8 cellular contexts compared by ENCODE assay signal in genomic region chr18:54127759-54128378, GRCh38.
A peak's percentile ranks its signal among the peaks of the same experiment; 100 is the strongest.
DNase-seq lines count a peak whose midpoint lies in the region; ATAC-seq and TF ChIP-seq lines count a peak whose summit lies in the region.

No MANE protein-coding gene starts in this region.

- intact Hi-C loops in ovary (cut with DNase I), result loop anchor here in 2 of 4 donors (10.0 kb wide), 2 partner anchors 63 to 147 kb away; no protein-coding TSS in a partner anchor

- no peaks in the 10 kb centered on the region for H3K36me3 Mint-ChIP-seq in chondrocyte (ENCODE audit: low read depth)

- no peaks in the 10 kb centered on the region for H3K9me3 Mint-ChIP-seq in chondrocyte (ENCODE audit: low read depth)

- ATAC-seq in GM19463 (IDR thresholded peaks at IDR 0.05; ENCODE audit: unreplicated experiment), result peak; percentile 56
- ATAC-seq in HG03442 (IDR thresholded peaks at IDR 0.05; ENCODE audit: unreplicated experiment), result peak; percentile 47

- peaks cover 20% of the 10 kb centered on the region for H3K4me1 Mint-ChIP-seq in chondrocyte (ENCODE audit: low read depth)

- H3K36me3 ChIP-seq in ovary, result no peaks in the 10 kb centered on the region

- no peak overlapping the region for H3K27ac ChIP-seq in ovary

- no peak overlapping the region for H3K4me3 ChIP-seq in ovary

- DNase-seq in G401 (ENCODE audit: low spot score) (peak; percentile 33), NCI-H82 treated with DMSO at 0.1 percent for 48 hours (lab: John Stamatoyannopoulos, UW; ENCODE audit: unreplicated experiment) (peak; percentile 34), chondrocyte (ENCODE audit: low spot score) (no peak), lung microvascular endothelial cell (ENCODE audit: low read depth in 2 of 2) (peak; percentile 59 to 68), ovary (no peak), DMS114 treated with DMSO at 0.1 percent for 48 hours (lab: John Stamatoyannopoulos, UW; ENCODE audit: unreplicated experiment) (no peak)

- H3K9me3 ChIP-seq in ovary, result no peaks in the 10 kb centered on the region

- no peaks in the 10 kb centered on the region for H3K27me3 ChIP-seq in ovary

- no peak for TF ChIP-seq POLR2A in ovary (IDR thresholded peaks at IDR 0.05)

- no peaks in the 10 kb centered on the region for H3K4me1 ChIP-seq in ovary (ENCODE audit: insufficient read depth)

- no peak overlapping the region for H3K27ac Mint-ChIP-seq in chondrocyte (ENCODE audit: unreplicated experiment)

- no peak overlapping the region for H3K4me3 Mint-ChIP-seq in chondrocyte (ENCODE audit: unreplicated experiment)

- no peak for TF ChIP-seq EP300 in ovary (IDR thresholded peaks at IDR 0.05)

- in situ Hi-C loops in G401 (cut with HindIII; ENCODE audit: low sequenced_read_pairs), result no loop called here

- 65 to 70% (median 70%) methylated on average over 9 of the region's 9 CpGs for WGBS in ovary, 3 donors

- TF ChIP-seq CTCF in chondrocyte (IDR thresholded peaks at IDR 0.05), result peak; percentile 82
- no peak for TF ChIP-seq CTCF in ovary (IDR thresholded peaks at IDR 0.05)

- no peaks in the 10 kb centered on the region for H3K27me3 Mint-ChIP-seq in chondrocyte (ENCODE audit: low read depth)

Comparison
In these comparisons a context has a peak if more than half of its experiments do, and no peak if none do; other contexts are left out.
1. DNase-seq: peak in G401 (single experiment), NCI-H82 treated with DMSO at 0.1 percent for 48 hours (single experiment) and lung microvascular endothelial cell (2 of 2); none in chondrocyte (single experiment), ovary (0 of 5) and DMS114 treated with DMSO at 0.1 percent for 48 hours (single experiment).